ENCODE assay signal across 1 cellular context in the genomic region with DNA sequence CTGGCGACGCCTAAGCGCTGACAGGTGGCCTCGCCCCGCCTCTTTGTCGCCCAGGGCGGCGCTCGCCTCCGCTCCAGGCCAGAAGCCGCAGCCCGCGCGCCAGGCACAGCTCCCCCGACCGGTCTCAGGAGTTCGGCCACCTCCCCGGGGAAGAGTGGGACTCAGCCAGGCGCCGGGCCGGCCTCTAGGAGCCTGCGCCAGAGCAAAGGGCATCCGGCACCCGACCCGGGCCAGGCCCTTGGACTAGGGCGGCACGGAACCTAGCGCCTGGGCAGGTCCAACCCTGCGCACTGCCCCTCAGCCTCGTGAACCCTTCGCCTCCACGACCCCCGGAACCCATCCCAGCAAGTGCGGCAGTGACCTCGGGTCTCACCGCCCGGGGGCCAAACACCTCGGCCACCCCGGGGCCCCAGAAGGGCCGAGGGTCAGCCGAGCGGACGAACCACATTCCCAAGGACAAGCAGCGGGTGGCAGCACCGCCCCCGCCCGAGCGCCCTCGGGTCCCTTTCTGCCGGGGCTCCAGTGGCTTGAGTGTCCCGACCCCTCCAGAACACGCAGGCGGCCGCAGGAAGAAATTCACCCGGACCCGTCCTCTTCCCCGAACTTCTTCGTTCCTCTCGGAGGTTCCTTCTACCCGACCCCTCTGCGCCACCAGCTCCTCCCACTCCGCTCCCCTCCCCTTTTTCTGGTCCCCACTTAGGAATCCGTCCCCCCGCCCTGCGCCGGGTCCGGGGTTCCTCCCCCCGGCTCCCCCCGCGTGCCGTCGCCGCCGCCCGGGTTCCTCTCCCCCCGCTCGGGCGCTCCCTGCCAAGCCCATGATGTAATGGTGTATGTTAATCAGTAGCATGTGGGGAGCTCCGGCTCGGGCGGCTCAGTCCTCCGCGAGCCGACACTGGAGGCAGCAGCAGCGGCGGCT.
TF ChIP-seq lines count a peak whose summit lies in the region.

No MANE protein-coding gene starts in this region.

TF ChIP-seq in HepG2, 621 proteins besides CTCF, POLR2A, EP300 and RAD21 (continued from another document and continues in another):
- TF ChIP-seq, protein P1, sequence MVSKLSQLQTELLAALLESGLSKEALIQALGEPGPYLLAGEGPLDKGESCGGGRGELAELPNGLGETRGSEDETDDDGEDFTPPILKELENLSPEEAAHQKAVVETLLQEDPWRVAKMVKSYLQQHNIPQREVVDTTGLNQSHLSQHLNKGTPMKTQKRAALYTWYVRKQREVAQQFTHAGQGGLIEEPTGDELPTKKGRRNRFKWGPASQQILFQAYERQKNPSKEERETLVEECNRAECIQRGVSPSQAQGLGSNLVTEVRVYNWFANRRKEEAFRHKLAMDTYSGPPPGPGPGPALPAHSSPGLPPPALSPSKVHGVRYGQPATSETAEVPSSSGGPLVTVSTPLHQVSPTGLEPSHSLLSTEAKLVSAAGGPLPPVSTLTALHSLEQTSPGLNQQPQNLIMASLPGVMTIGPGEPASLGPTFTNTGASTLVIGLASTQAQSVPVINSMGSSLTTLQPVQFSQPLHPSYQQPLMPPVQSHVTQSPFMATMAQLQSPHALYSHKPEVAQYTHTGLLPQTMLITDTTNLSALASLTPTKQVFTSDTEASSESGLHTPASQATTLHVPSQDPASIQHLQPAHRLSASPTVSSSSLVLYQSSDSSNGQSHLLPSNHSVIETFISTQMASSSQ (IDR thresholded peaks at IDR 0.05; ENCODE audit: low read depth), result peak; percentile 69
- TF ChIP-seq, protein P1 (CRISPR knock-in tag; IDR thresholded peaks at IDR 0.05; ENCODE audit: borderline replicate concordance), result peak; percentile 80; the same call in 1 of the 2 replicates
- 0 out of 2 replicates have a peak, but pooled peaks have one; percentile 60 for TF ChIP-seq ZNF329 (CRISPR knock-in tag; IDR thresholded peaks at IDR 0.05; ENCODE audit: low read depth)
- TF ChIP-seq ASH2L (IDR thresholded peaks at IDR 0.05; ENCODE audit: insufficient read length, low read depth, low read length), result peak; percentile 54
- no peak for TF ChIP-seq MAFF (IDR thresholded peaks at IDR 0.05; ENCODE audit: low read depth, low read length)
- TF ChIP-seq MAFG (CRISPR knock-in tag; IDR thresholded peaks at IDR 0.05), result no peak; the same call in 1 of the 2 replicates
- TF ChIP-seq ZNF564 (CRISPR knock-in tag; IDR thresholded peaks at IDR 0.05), result peak; percentile 71
- no peak for TF ChIP-seq PCBP1 (IDR thresholded peaks at IDR 0.05; ENCODE audit: borderline replicate concordance, low read depth, low read length)
- peak; percentile 90 for TF ChIP-seq AGO2 (optimal IDR thresholded peaks at IDR 0.05; ENCODE audit: low read depth, low read length)
- TF ChIP-seq FOXP1 (IDR thresholded peaks at IDR 0.05), result no peak
- TF ChIP-seq FOXP1 (CRISPR knock-in tag; IDR thresholded peaks at IDR 0.05), result peak; percentile 38; the same call in 1 of the 2 replicates
- TF ChIP-seq DMAP1 (CRISPR knock-in tag; IDR thresholded peaks at IDR 0.05), result peak; percentile 72
- no peak for TF ChIP-seq ZNF737 (CRISPR knock-in tag; IDR thresholded peaks at IDR 0.05; ENCODE audit: borderline replicate concordance)
- TF ChIP-seq, protein P2, sequence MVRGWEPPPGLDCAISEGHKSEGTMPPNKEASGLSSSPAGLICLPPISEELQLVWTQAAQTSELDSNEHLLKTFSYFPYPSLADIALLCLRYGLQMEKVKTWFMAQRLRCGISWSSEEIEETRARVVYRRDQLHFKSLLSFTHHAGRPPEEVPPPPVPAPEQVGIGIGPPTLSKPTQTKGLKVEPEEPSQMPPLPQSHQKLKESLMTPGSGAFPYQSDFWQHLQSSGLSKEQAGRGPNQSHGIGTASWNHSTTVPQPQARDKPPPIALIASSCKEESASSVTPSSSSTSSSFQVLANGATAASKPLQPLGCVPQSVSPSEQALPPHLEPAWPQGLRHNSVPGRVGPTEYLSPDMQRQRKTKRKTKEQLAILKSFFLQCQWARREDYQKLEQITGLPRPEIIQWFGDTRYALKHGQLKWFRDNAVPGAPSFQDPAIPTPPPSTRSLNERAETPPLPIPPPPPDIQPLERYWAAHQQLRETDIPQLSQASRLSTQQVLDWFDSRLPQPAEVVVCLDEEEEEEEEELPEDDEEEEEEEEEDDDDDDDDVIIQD (CRISPR knock-in tag; IDR thresholded peaks at IDR 0.05; ENCODE audit: low read depth), result 0 out of 2 replicates have a peak, but pooled peaks have one; percentile 56
- no peak; the same call in 1 of the 2 replicates for TF ChIP-seq MTF1 (CRISPR knock-in tag; IDR thresholded peaks at IDR 0.05)
- TF ChIP-seq, protein P3, sequence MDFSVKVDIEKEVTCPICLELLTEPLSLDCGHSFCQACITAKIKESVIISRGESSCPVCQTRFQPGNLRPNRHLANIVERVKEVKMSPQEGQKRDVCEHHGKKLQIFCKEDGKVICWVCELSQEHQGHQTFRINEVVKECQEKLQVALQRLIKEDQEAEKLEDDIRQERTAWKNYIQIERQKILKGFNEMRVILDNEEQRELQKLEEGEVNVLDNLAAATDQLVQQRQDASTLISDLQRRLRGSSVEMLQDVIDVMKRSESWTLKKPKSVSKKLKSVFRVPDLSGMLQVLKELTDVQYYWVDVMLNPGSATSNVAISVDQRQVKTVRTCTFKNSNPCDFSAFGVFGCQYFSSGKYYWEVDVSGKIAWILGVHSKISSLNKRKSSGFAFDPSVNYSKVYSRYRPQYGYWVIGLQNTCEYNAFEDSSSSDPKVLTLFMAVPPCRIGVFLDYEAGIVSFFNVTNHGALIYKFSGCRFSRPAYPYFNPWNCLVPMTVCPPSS (IDR thresholded peaks at IDR 0.05), result no peak
- TF ChIP-seq SALL1 (CRISPR knock-in tag; IDR thresholded peaks at IDR 0.05), result peak; percentile 77
- TF ChIP-seq IKZF1 (IDR thresholded peaks at IDR 0.05), result no peak
- peak; percentile 63 for TF ChIP-seq TEAD3 (CRISPR knock-in tag; optimal IDR thresholded peaks at IDR 0.05; ENCODE audit: borderline replicate concordance)
- TF ChIP-seq ZNF256 (CRISPR knock-in tag; conservative IDR thresholded peaks at IDR 0.05), result peak; percentile 96
- no peak for TF ChIP-seq PAX8 (CRISPR knock-in tag; IDR thresholded peaks at IDR 0.05; ENCODE audit: borderline replicate concordance)
- peak; percentile 38 for TF ChIP-seq ZNF264 (CRISPR knock-in tag; IDR thresholded peaks at IDR 0.05)
- TF ChIP-seq, protein P4, sequence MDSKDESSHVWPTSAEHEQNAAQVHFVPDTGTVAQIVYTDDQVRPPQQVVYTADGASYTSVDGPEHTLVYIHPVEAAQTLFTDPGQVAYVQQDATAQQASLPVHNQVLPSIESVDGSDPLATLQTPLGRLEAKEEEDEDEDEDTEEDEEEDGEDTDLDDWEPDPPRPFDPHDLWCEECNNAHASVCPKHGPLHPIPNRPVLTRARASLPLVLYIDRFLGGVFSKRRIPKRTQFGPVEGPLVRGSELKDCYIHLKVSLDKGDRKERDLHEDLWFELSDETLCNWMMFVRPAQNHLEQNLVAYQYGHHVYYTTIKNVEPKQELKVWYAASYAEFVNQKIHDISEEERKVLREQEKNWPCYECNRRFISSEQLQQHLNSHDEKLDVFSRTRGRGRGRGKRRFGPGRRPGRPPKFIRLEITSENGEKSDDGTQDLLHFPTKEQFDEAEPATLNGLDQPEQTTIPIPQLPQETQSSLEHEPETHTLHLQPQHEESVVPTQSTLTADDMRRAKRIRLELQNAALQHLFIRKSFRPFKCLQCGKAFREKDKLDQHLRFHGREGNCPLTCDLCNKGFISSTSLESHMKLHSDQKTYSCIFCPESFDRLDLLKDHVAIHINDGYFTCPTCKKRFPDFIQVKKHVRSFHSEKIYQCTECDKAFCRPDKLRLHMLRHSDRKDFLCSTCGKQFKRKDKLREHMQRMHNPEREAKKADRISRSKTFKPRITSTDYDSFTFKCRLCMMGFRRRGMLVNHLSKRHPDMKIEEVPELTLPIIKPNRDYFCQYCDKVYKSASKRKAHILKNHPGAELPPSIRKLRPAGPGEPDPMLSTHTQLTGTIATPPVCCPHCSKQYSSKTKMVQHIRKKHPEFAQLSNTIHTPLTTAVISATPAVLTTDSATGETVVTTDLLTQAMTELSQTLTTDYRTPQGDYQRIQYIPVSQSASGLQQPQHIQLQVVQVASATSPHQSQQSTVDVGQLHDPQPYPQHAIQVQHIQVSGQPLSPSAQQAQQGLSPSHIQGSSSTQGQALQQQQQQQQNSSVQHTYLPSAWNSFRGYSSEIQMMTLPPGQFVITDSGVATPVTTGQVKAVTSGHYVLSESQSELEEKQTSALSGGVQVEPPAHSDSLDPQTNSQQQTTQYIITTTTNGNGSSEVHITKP (CRISPR knock-in tag; IDR thresholded peaks at IDR 0.05; ENCODE audit: low read depth), result peak; percentile 50; the same call in 1 of the 2 replicates
- TF ChIP-seq SETDB1 (CRISPR knock-in tag; IDR thresholded peaks at IDR 0.05; ENCODE audit: borderline replicate concordance), result 0 out of 2 replicates have a peak, but pooled peaks have one; percentile 48
- no peak for TF ChIP-seq FOXM1 (CRISPR knock-in tag; IDR thresholded peaks at IDR 0.05)
- no peak for TF ChIP-seq CHD4 (IDR thresholded peaks at IDR 0.05; ENCODE audit: borderline replicate concordance, low read length)
- 0 out of 2 replicates have a peak, but pooled peaks have one; percentile 83 for TF ChIP-seq ZNF674 (CRISPR knock-in tag; IDR thresholded peaks at IDR 0.05; ENCODE audit: low read depth)
- peak; percentile 70; the same call in 1 of the 2 replicates for TF ChIP-seq GABPB1 (CRISPR knock-in tag; IDR thresholded peaks at IDR 0.05)
- TF ChIP-seq KAT8 (CRISPR knock-in tag; IDR thresholded peaks at IDR 0.05), result peak; percentile 59
- 0 out of 2 replicates have a peak, but pooled peaks have one; percentile 16 for TF ChIP-seq CCDC6 (CRISPR knock-in tag; IDR thresholded peaks at IDR 0.05)
- TF ChIP-seq ZSCAN29 (CRISPR knock-in tag; conservative IDR thresholded peaks at IDR 0.05), result 0 out of 2 replicates have a peak, but pooled peaks have one; percentile 48
- peak; percentile 20 for TF ChIP-seq SKI (IDR thresholded peaks at IDR 0.05; ENCODE audit: partially characterized antibody)
- TF ChIP-seq SAFB2 (CRISPR knock-in tag; IDR thresholded peaks at IDR 0.05; ENCODE audit: borderline replicate concordance, low read depth), result peak; percentile 35; the same call in 1 of the 2 replicates
- TF ChIP-seq, protein P5, sequence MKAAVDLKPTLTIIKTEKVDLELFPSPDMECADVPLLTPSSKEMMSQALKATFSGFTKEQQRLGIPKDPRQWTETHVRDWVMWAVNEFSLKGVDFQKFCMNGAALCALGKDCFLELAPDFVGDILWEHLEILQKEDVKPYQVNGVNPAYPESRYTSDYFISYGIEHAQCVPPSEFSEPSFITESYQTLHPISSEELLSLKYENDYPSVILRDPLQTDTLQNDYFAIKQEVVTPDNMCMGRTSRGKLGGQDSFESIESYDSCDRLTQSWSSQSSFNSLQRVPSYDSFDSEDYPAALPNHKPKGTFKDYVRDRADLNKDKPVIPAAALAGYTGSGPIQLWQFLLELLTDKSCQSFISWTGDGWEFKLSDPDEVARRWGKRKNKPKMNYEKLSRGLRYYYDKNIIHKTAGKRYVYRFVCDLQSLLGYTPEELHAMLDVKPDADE (CRISPR knock-in tag; IDR thresholded peaks at IDR 0.05), result 0 out of 2 replicates have a peak, but pooled peaks have one; percentile 67
- peak; percentile 18; the same call in 1 of the 2 replicates for TF ChIP-seq CBFB (CRISPR knock-in tag; IDR thresholded peaks at IDR 0.05)
- TF ChIP-seq, protein P6, sequence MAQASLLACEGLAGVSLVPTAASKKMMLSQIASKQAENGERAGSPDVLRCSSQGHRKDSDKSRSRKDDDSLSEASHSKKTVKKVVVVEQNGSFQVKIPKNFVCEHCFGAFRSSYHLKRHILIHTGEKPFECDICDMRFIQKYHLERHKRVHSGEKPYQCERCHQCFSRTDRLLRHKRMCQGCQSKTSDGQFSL (CRISPR knock-in tag; IDR thresholded peaks at IDR 0.05), result peak; percentile 20; the same call in 1 of the 2 replicates
- TF ChIP-seq PRMT3 (CRISPR knock-in tag; IDR thresholded peaks at IDR 0.05; ENCODE audit: borderline replicate concordance, low read depth), result no peak
- TF ChIP-seq ZFX (CRISPR knock-in tag; IDR thresholded peaks at IDR 0.05; ENCODE audit: low read depth), result peak; percentile 92
- no peak for TF ChIP-seq CBX2 (IDR thresholded peaks at IDR 0.05; ENCODE audit: low read depth, low read length)
- no peak for TF ChIP-seq CBX2 (CRISPR knock-in tag; IDR thresholded peaks at IDR 0.05; ENCODE audit: low read depth)
- TF ChIP-seq, protein P7, sequence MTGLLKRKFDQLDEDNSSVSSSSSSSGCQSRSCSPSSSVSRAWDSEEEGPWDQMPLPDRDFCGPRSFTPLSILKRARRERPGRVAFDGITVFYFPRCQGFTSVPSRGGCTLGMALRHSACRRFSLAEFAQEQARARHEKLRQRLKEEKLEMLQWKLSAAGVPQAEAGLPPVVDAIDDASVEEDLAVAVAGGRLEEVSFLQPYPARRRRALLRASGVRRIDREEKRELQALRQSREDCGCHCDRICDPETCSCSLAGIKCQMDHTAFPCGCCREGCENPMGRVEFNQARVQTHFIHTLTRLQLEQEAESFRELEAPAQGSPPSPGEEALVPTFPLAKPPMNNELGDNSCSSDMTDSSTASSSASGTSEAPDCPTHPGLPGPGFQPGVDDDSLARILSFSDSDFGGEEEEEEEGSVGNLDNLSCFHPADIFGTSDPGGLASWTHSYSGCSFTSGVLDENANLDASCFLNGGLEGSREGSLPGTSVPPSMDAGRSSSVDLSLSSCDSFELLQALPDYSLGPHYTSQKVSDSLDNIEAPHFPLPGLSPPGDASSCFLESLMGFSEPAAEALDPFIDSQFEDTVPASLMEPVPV (CRISPR knock-in tag; IDR thresholded peaks at IDR 0.05), result peak; percentile 47; the same call in 1 of the 2 replicates
- no peak for TF ChIP-seq FOXA1 (IDR thresholded peaks at IDR 0.05)
- no peak for TF ChIP-seq FOXA1 (CRISPR knock-in tag; IDR thresholded peaks at IDR 0.05)
- TF ChIP-seq, protein P8, sequence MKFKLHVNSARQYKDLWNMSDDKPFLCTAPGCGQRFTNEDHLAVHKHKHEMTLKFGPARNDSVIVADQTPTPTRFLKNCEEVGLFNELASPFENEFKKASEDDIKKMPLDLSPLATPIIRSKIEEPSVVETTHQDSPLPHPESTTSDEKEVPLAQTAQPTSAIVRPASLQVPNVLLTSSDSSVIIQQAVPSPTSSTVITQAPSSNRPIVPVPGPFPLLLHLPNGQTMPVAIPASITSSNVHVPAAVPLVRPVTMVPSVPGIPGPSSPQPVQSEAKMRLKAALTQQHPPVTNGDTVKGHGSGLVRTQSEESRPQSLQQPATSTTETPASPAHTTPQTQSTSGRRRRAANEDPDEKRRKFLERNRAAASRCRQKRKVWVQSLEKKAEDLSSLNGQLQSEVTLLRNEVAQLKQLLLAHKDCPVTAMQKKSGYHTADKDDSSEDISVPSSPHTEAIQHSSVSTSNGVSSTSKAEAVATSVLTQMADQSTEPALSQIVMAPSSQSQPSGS (CRISPR knock-in tag; IDR thresholded peaks at IDR 0.05), result peak; percentile 99
- TF ChIP-seq TOPORS (CRISPR knock-in tag; IDR thresholded peaks at IDR 0.05), result 0 out of 2 replicates have a peak, but pooled peaks have one; percentile 35
